ENCODE assay signal across 2 cellular contexts in genomic region chr7:116484389-116484788, GRCh38. TPM values are rescaled to one million over a fixed set of nuclear protein-coding genes. Genes with fewer than 3 reads are reported as not detected.
"Had no signal": no experiment of that assay in that cellular context is flagged by ENCODE, and none has a peak within 500 bp of the region (broad histone marks: within the 10 kb centered on the region; RNA-seq: fewer than 3 reads in every experiment).

No MANE protein-coding gene starts in this region.

RNA-seq across cellular contexts. Expression of gene CAV2, which starts 15.1 kb away (rescaled TPM):
- polyA plus RNA-seq: IgD-negative memory B cell had no signal

RNA-seq across cellular contexts. Expression of gene CAV1, which starts 40.4 kb away (rescaled TPM):
- total RNA-seq: HepG2 had no signal
